In genomic region chr1:16082283-16083038, GRCh38 we compare ENCODE assay signal across 8 cellular contexts. TPM values are rescaled to one million over a fixed set of nuclear protein-coding genes. Genes with fewer than 3 reads are reported as not detected.
DNase-seq lines count a peak whose midpoint lies in the region; ATAC-seq and TF ChIP-seq lines count a peak whose summit lies in the region.

No MANE protein-coding gene starts in this region.

- no peak overlapping the region for H2BK5ac ChIP-seq in H9 (ENCODE audit: insufficient read length, low read length)

- no peak overlapping the region for H4K91ac ChIP-seq in H9 (ENCODE audit: insufficient read length, low read depth, low read length)

- H3K79me2 ChIP-seq in H9 (ENCODE audit: insufficient read depth, low read length), result no peaks in the 10 kb centered on the region

- H3K18ac ChIP-seq in H9 (ENCODE audit: insufficient read length, low read depth, low read length), result no peak overlapping the region

- H3K36me3 Mint-ChIP-seq in CD14-positive monocyte (no peaks in the 10 kb centered on the region), H9 (ENCODE audit: insufficient read depth in 1 of 3, low read depth in 3 of 3) (no peaks in the 10 kb centered on the region), glutamatergic neuron (ENCODE audit: unreplicated experiment) (no peaks in the 10 kb centered on the region)

- H3K9me3 Mint-ChIP-seq in CD14-positive monocyte, result no peaks in the 10 kb centered on the region
- no peaks in the 10 kb centered on the region; a peak in 1 of 5 replicates for H3K9me3 Mint-ChIP-seq in H9
- peaks cover 4% of the 10 kb centered on the region for H3K9me3 Mint-ChIP-seq in glutamatergic neuron (ENCODE audit: unreplicated experiment)

- H3K27me3 Mint-ChIP-seq in CD14-positive monocyte (ENCODE audit: low read depth in 3 of 3) (peaks cover 1 to 2% (median 1%) of the 10 kb centered on the region in 3 donors), H9 (ENCODE audit: low read depth) (peaks cover 7% of the 10 kb centered on the region), glutamatergic neuron (ENCODE audit: unreplicated experiment) (peaks cover 4% of the 10 kb centered on the region)

- peak; percentile 80 for TF ChIP-seq CTCF in CD14-positive monocyte (IDR thresholded peaks at IDR 0.05)
- peak; percentile 95 for TF ChIP-seq CTCF in H9 (conservative IDR thresholded peaks at IDR 0.05)
- TF ChIP-seq CTCF in RWPE2 (IDR thresholded peaks at IDR 0.05; ENCODE audit: poor library complexity, severe bottlenecking), result peak; percentile 97
- peak; percentile 87 for TF ChIP-seq CTCF in glutamatergic neuron (IDR thresholded peaks at IDR 0.05; ENCODE audit: partially characterized antibody, unreplicated experiment)

- WGBS in H9 (ENCODE audit: extremely low coverage, insufficient read length, low lambda C conversion rate), result no CpG with 5 or more reads among the region's 9 CpGs

- H3K4me3 ChIP-seq in RWPE2 (ENCODE audit: severe bottlenecking), result no peak overlapping the region

- H3K4ac ChIP-seq in H9 (ENCODE audit: low read depth, low read length), result no peak overlapping the region

- ATAC-seq in RWPE2 (ENCODE audit: low read depth) (peak; percentile 69), sciatic nerve (peak; percentile 31), GM21723 (IDR thresholded peaks at IDR 0.05; ENCODE audit: unreplicated experiment) (no peak), HG02884 (IDR thresholded peaks at IDR 0.05; ENCODE audit: unreplicated experiment) (no peak)

- no peak overlapping the region for H2AFZ ChIP-seq in H9 (ENCODE audit: low read length)

- H3K27ac ChIP-seq in H9 (ENCODE audit: insufficient read length, low read depth, low read length) (no peak overlapping the region), RWPE2 (ENCODE audit: poor library complexity, severe bottlenecking) (peak overlapping the region; percentile 9)

- no peaks in the 10 kb centered on the region for H4K20me1 ChIP-seq in H9 (ENCODE audit: control insufficient read depth, insufficient read depth, insufficient read length)

- no peak overlapping the region for H2AK5ac ChIP-seq in H9 (ENCODE audit: insufficient read length, low read length)

- no peak overlapping the region for H3T11ph ChIP-seq in H9 (ENCODE audit: low read length)

- no peaks in the 10 kb centered on the region for H3K36me3 ChIP-seq in RWPE2 (ENCODE audit: low read depth)

- no peaks in the 10 kb centered on the region for H3K23me2 ChIP-seq in H9 (ENCODE audit: insufficient read length, low read depth, low read length, poor library complexity, severe bottlenecking)

- H3K4me3 Mint-ChIP-seq in CD14-positive monocyte (no peak overlapping the region), H9 (no peak overlapping the region), glutamatergic neuron (ENCODE audit: unreplicated experiment) (peak overlapping the region; percentile 38)

- H3K23ac ChIP-seq in H9 (ENCODE audit: insufficient read length, low read depth, low read length), result no peak overlapping the region

- DNase-seq in CD14-positive monocyte (ENCODE audit: low spot score) (no peak), H9 (peak; percentile 83), RWPE2 (ENCODE audit: low spot score) (no peak), glutamatergic neuron (peak; percentile 83), sciatic nerve (ENCODE audit: low spot score) (peak; percentile 80)
- DNase-seq in activated naive CD4-positive, alpha-beta T cell (lab: John Stamatoyannopoulos, UW), result peak; percentile 11 to 45 (median 26)

- H2BK120ac ChIP-seq in H9 (ENCODE audit: low read depth, low read length, poor library complexity, severe bottlenecking), result no peak overlapping the region

- no peaks in the 10 kb centered on the region for H3K4me1 ChIP-seq in H9 (ENCODE audit: insufficient read depth, low read length)
- H3K4me1 ChIP-seq in RWPE2 (ENCODE audit: insufficient read depth, poor library complexity, severe bottlenecking), result no peaks in the 10 kb centered on the region

- H4K5ac ChIP-seq in H9 (ENCODE audit: insufficient read length, low read depth, low read length), result no peak overlapping the region

- H3K56ac ChIP-seq in H9 (ENCODE audit: insufficient read length, low read depth, low read length), result no peak overlapping the region

- H3K4me2 ChIP-seq in H9 (ENCODE audit: insufficient read depth, insufficient read length, low read length), result no peak overlapping the region

- H2BK15ac ChIP-seq in H9 (ENCODE audit: low read depth, low read length), result no peak overlapping the region

- intact Hi-C loops in CD14-positive monocyte (cut with micrococcal nuclease), result loop anchor here (5.0 to 10.0 kb wide), 2 partner anchors 160 to 162 kb away; no protein-coding TSS in a partner anchor
- intact Hi-C loops in sciatic nerve (cut with DNase I), result no loop called here

- H3K27ac Mint-ChIP-seq in CD14-positive monocyte (no peak overlapping the region), H9 (peak overlapping the region in 2 of 3 experiments; percentile 53 to 66; a peak in 2 of 7 replicates), glutamatergic neuron (ENCODE audit: unreplicated experiment) (no peak overlapping the region)

- H3K27me3 ChIP-seq in H9 (ENCODE audit: insufficient read depth, low read length) (no peaks in the 10 kb centered on the region), RWPE2 (ENCODE audit: insufficient read depth, poor library complexity, severe bottlenecking) (no peaks in the 10 kb centered on the region)

- no peak overlapping the region for H2BK12ac ChIP-seq in H9 (ENCODE audit: insufficient read length, low read depth, low read length)

- no peak overlapping the region for H4K8ac ChIP-seq in H9 (replicated peaks; ENCODE audit: insufficient read length, low read depth, low read length)

- no peak overlapping the region for H3K9ac ChIP-seq in H9 (ENCODE audit: extremely low read depth, insufficient read length, low read length)

- H3K4me1 Mint-ChIP-seq in CD14-positive monocyte (peaks cover 9% of the 10 kb centered on the region), H9 (peaks cover 9% of the 10 kb centered on the region in 2 experiments; a peak in 3 of 4 replicates), glutamatergic neuron (ENCODE audit: low read depth, unreplicated experiment) (no peaks in the 10 kb centered on the region)

- no peaks in the 10 kb centered on the region for H3K79me1 ChIP-seq in H9 (ENCODE audit: insufficient read depth, low read depth, low read length, poor library complexity, severe bottlenecking)

- H3K14ac ChIP-seq in H9 (ENCODE audit: insufficient read depth, low read length), result no peak overlapping the region; the same call in 1 of the 2 replicates

- H3K9me3 ChIP-seq in H9 (ENCODE audit: control insufficient read depth, low read depth, low read length) (no peaks in the 10 kb centered on the region), RWPE2 (ENCODE audit: severe bottlenecking) (no peaks in the 10 kb centered on the region)

- H2BK20ac ChIP-seq in H9 (ENCODE audit: low read depth, low read length, poor library complexity, severe bottlenecking), result no peak overlapping the region

RNA-seq across cellular contexts. Expression of gene FAM131C, which starts 9.0 kb away (rescaled TPM):
- not detected for polyA plus RNA-seq in CD14-positive monocyte
- 0.48 and 0.61 TPM in 2 replicates for total RNA-seq in H9 (2021)
- 1.1 TPM for total RNA-seq in glutamatergic neuron (ENCODE audit: unreplicated experiment)
- not detected for total RNA-seq in sciatic nerve

RNA-seq across cellular contexts. Expression of gene CLCNKB, which starts 38.9 kb away (rescaled TPM):
- not detected for polyA plus RNA-seq in CD14-positive monocyte
- total RNA-seq in H9 (2021) (1.7 and 1.8 TPM in 2 replicates), glutamatergic neuron (ENCODE audit: unreplicated experiment) (not detected), sciatic nerve (1.4 TPM)

Comparison
In these comparisons a context has a peak if more than half of its experiments do, and no peak if none do; other contexts are left out.
1. DNase-seq: peak in H9 (single experiment), activated naive CD4-positive, alpha-beta T cell (4 of 4), glutamatergic neuron (single experiment) and sciatic nerve (single experiment); none in CD14-positive monocyte (single experiment) and RWPE2 (single experiment).
2. H3K27ac Mint-ChIP-seq: peak in H9 (2 of 3); none in CD14-positive monocyte (0 of 7) and glutamatergic neuron (single experiment).
3. ATAC-seq: peak in RWPE2 (single experiment) and sciatic nerve (single experiment); none in GM21723 (single experiment) and HG02884 (single experiment).
4. Peak in every context shown above with its lines, with median percentiles within 50 percentile points of each other: CTCF ChIP-seq.